8 cellular contexts compared by ENCODE assay signal in the genomic region with DNA sequence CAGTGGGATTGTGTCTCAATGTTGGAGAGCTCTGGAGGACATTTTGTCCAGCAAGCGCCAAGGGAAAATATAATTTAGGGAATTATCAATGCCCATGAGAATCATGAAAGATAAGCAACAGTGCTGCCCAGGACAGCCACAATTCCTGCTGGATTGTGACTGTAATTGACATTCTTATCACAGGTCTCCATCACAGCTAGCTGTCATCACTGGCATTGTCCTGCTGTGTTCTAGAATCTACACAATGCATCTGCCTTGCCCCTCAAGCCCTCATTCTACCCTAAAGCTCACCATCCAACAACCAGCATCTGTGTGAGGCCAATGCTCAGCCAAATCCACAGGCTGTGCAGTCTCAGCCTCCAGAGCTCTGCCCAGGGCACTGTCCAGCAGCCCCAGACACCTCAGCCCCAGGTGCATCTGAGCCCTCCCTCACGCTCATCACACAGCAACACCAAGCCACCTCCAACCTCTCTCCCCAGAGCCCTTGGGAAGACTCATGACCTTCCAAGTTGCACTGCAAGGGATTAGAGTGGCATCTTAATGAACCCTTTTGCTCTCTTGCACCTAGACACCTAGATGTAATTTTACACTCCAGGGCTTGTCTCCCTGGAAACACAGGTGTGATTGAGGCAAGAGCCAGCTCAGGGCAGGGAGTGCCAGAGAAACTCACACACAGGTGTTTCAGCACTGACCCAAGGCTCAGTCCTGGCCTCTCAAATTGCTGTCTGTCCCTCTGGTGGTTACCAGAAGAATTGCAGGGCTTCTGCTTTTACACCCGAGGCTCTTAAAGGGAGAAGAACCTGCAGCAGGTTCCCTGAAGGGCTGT.
A peak's percentile ranks its signal among the peaks of the same experiment; 100 is the strongest.
DNase-seq lines count a peak whose midpoint lies in the region; ATAC-seq and TF ChIP-seq lines count a peak whose summit lies in the region.

No MANE protein-coding gene starts in this region.

- H2AFZ ChIP-seq in SU-DHL-6 (ENCODE audit: low read depth, low read length, severe bottlenecking): no peak overlapping the region

- no peaks in the 10 kb centered on the region for H3K9me3 Mint-ChIP-seq in effector memory CD8-positive, alpha-beta T cell

- H3K9me2 ChIP-seq in DOHH2 (replicated peaks; ENCODE audit: control insufficient read depth, low read length) (no peaks in the 10 kb centered on the region), SU-DHL-6 (replicated peaks; ENCODE audit: insufficient read depth, low read length) (no peaks in the 10 kb centered on the region)

- ATAC-seq in GM21529 (IDR thresholded peaks at IDR 0.05; ENCODE audit: unreplicated experiment) (peak; percentile 67), sciatic nerve (no peak)
- ATAC-seq in effector memory CD8-positive, alpha-beta T cell (replicated peaks): peak; percentile 45

- H3K4me1 Mint-ChIP-seq in effector memory CD8-positive, alpha-beta T cell (ENCODE audit: low read depth in 2 of 2): no peaks in the 10 kb centered on the region

- H3K9me3 ChIP-seq in DOHH2 (ENCODE audit: control insufficient read depth, insufficient read depth, low read length): no peaks in the 10 kb centered on the region
- H3K9me3 ChIP-seq in SU-DHL-6 (ENCODE audit: insufficient read depth, low read length): no peaks in the 10 kb centered on the region

- no peak overlapping the region for H2AK5ac ChIP-seq in mesendoderm (ENCODE audit: low read length)

- no peaks in the 10 kb centered on the region for H4K20me1 ChIP-seq in DOHH2 (ENCODE audit: control insufficient read depth, insufficient read depth, low read depth, low read length)
- H4K20me1 ChIP-seq in SU-DHL-6 (ENCODE audit: low read depth, low read length): no peaks in the 10 kb centered on the region

- TF ChIP-seq CTCF in DOHH2 (IDR thresholded peaks at IDR 0.05; ENCODE audit: low read depth, low read length, poor library complexity, severe bottlenecking) (peak; percentile 75), SU-DHL-6 (IDR thresholded peaks at IDR 0.05; ENCODE audit: insufficient read depth, low read length, poor library complexity, severe bottlenecking) (peak; percentile 39)

- no peak overlapping the region for H4K8ac ChIP-seq in mesendoderm (ENCODE audit: low read depth, low read length)

- no peak overlapping the region for H3K23ac ChIP-seq in mesendoderm (ENCODE audit: low read length)

- H2BK5ac ChIP-seq in mesendoderm (ENCODE audit: low read length): no peak overlapping the region

- H3K9ac ChIP-seq in SU-DHL-6 (ENCODE audit: low read length) (no peak overlapping the region), mesendoderm (ENCODE audit: low read length) (no peak overlapping the region)

- no peaks in the 10 kb centered on the region for H3K79me2 ChIP-seq in DOHH2 (ENCODE audit: control insufficient read depth, low read length)
- no peaks in the 10 kb centered on the region for H3K79me2 ChIP-seq in SU-DHL-6 (ENCODE audit: insufficient read depth, low read length)
- H3K79me2 ChIP-seq in mesendoderm (ENCODE audit: control insufficient read depth, insufficient read depth, low read length): no peaks in the 10 kb centered on the region

- no peaks in the 10 kb centered on the region for H3K27me3 ChIP-seq in DOHH2 (ENCODE audit: control insufficient read depth, low read length)
- no peaks in the 10 kb centered on the region for H3K27me3 ChIP-seq in SU-DHL-6 (ENCODE audit: low read length)
- no peaks in the 10 kb centered on the region for H3K27me3 ChIP-seq in mesendoderm (ENCODE audit: insufficient read depth, low read length, poor library complexity)

- H3K79me1 ChIP-seq in mesendoderm (ENCODE audit: low read length): no peaks in the 10 kb centered on the region

- H3K36me3 Mint-ChIP-seq in effector memory CD8-positive, alpha-beta T cell (ENCODE audit: insufficient read depth): peaks cover 4% of the 10 kb centered on the region

- H3K27ac ChIP-seq in DOHH2 (ENCODE audit: low read depth, low read length) (no peak overlapping the region), SU-DHL-6 (ENCODE audit: low read depth, low read length) (no peak overlapping the region), mesendoderm (ENCODE audit: low read depth, low read length) (no peak overlapping the region)

- no CpG with 5 or more reads among the region's 3 CpGs for WGBS in mesendoderm (ENCODE audit: extremely low coverage, insufficient coverage, low lambda C conversion rate)

- no peak overlapping the region for H3K4me3 Mint-ChIP-seq in effector memory CD8-positive, alpha-beta T cell

- no peak overlapping the region for H2BK15ac ChIP-seq in mesendoderm (replicated peaks; ENCODE audit: low read depth)

- H3K56ac ChIP-seq in mesendoderm (ENCODE audit: low read length): no peak overlapping the region

- no peak overlapping the region for H3K4me3 ChIP-seq in DOHH2 (ENCODE audit: low read length)
- no peak overlapping the region for H3K4me3 ChIP-seq in SU-DHL-6 (ENCODE audit: insufficient read depth, low read length, poor library complexity, severe bottlenecking)
- no peak overlapping the region for H3K4me3 ChIP-seq in mesendoderm (ENCODE audit: low read length)

- H3K4me2 ChIP-seq in DOHH2 (ENCODE audit: low read length) (no peak overlapping the region), SU-DHL-6 (ENCODE audit: low read depth, low read length, poor library complexity, severe bottlenecking) (no peak overlapping the region), mesendoderm (ENCODE audit: low read length) (no peak overlapping the region)

- H3K27me3 Mint-ChIP-seq in effector memory CD8-positive, alpha-beta T cell: peaks cover 79 to 94% of the 10 kb centered on the region in 2 donors

- H3K18ac ChIP-seq in mesendoderm (ENCODE audit: low read length): no peak overlapping the region

- H3F3A ChIP-seq in DOHH2 (ENCODE audit: control insufficient read depth, insufficient read depth) (no peaks in the 10 kb centered on the region), SU-DHL-6 (ENCODE audit: insufficient read depth) (no peaks in the 10 kb centered on the region)

- no peak overlapping the region for H4K5ac ChIP-seq in mesendoderm (ENCODE audit: low read length)

- no peak overlapping the region for H2BK120ac ChIP-seq in mesendoderm (ENCODE audit: low read depth, low read length)

- DNase-seq in NCI-H1105 treated with DMSO at 0.1 percent for 48 hours (lab: John Stamatoyannopoulos, UW) (peak; percentile 90), mesendoderm (peak; percentile 79), sciatic nerve (ENCODE audit: low spot score) (no peak)
- peak in 2 of 3 experiments; percentile 19 to 30 for DNase-seq in effector memory CD8-positive, alpha-beta T cell
- no peak for DNase-seq in activated CD4-positive, CD25-positive, alpha-beta regulatory T cell treated with anti-CD3 and anti-CD28 coated beads, Interleukin-2, amount 50 U/mL, for 72 hours

- no peaks in the 10 kb centered on the region for H3K4me1 ChIP-seq in DOHH2 (ENCODE audit: control insufficient read depth, low read length)
- H3K4me1 ChIP-seq in mesendoderm (ENCODE audit: control insufficient read depth, low read depth, low read length): no peaks in the 10 kb centered on the region

- no peak overlapping the region for H3K4ac ChIP-seq in mesendoderm (ENCODE audit: low read depth, low read length)

- intact Hi-C loops in sciatic nerve (cut with DNase I): no loop called here

- H3K27ac Mint-ChIP-seq in effector memory CD8-positive, alpha-beta T cell: no peak overlapping the region

- H3K36me3 ChIP-seq in DOHH2 (ENCODE audit: control insufficient read depth, low read length) (no peaks in the 10 kb centered on the region), SU-DHL-6 (ENCODE audit: low read length) (no peaks in the 10 kb centered on the region), mesendoderm (ENCODE audit: control insufficient read depth, insufficient read depth, low read length) (no peaks in the 10 kb centered on the region)

Comparison
In these comparisons a context has a peak if more than half of its experiments do, and no peak if none do; other contexts are left out.
1. DNase-seq: peak in NCI-H1105 treated with DMSO at 0.1 percent for 48 hours (single experiment), effector memory CD8-positive, alpha-beta T cell (2 of 3) and mesendoderm (single experiment); none in activated CD4-positive, CD25-positive, alpha-beta regulatory T cell treated with anti-CD3 and anti-CD28 coated beads, Interleukin-2, amount 50 U/mL, for 72 hours (single experiment) and sciatic nerve (single experiment).